Comparison of ENCODE assay signal across 8 cellular contexts in genomic region chr10:45710200-45710796, GRCh38. TPM values are rescaled to one million over a fixed set of nuclear protein-coding genes. Genes with fewer than 3 reads are reported as not detected.
DNase-seq lines count a peak whose midpoint lies in the region; ATAC-seq, FAIRE-seq and TF ChIP-seq lines count a peak whose summit lies in the region.
"Not testable (repeated sequence)": the region's sequence is repeated elsewhere in the genome, so short reads cannot be mapped to it uniquely, and the experiment has no call there.

No MANE protein-coding gene starts in this region.

- not testable (repeated sequence) for H2AFZ ChIP-seq in HepG2 (ENCODE audit: low read length)

- H3K36me3 ChIP-seq in adipocyte (ENCODE audit: control insufficient read depth, insufficient read depth, low read length, severe bottlenecking); HepG2 (replicated peaks in 1 of 2; ENCODE audit: control insufficient read depth in 1 of 2, insufficient read depth in 2 of 2, low read length in 2 of 2): not testable (repeated sequence)

- not testable (repeated sequence) for TF ChIP-seq CTCF in GM12865 (IDR thresholded peaks at IDR 0.05; ENCODE audit: insufficient read depth, low read depth, low read length, missing control alignments); HFFc6 (IDR thresholded peaks at IDR 0.05); HepG2 (CRISPR knock-in tag; IDR thresholded peaks at IDR 0.05)

- not testable (repeated sequence) for H3K27me3 ChIP-seq in adipocyte (replicated peaks; ENCODE audit: control insufficient read depth, insufficient read depth, low read length); HepG2 (ENCODE audit: control insufficient read depth in 1 of 2, insufficient read depth in 2 of 2, low read length in 2 of 2)

- 22% methylated on average over 3 of the region's 3 CpGs for WGBS in HepG2 (ENCODE audit: low lambda C conversion rate)

- POLR2A ChIA-PET in HepG2 (lab: Yijun Ruan, JAX): not testable (repeated sequence)

- peak overlapping the region; percentile 55 for H3K4me2 ChIP-seq in HepG2 (ENCODE audit: low read depth, low read length)

- H3K27ac ChIP-seq in HepG2 (ENCODE audit: extremely low read length, insufficient read depth, low read length): peak overlapping the region; percentile 68

- H3K36me3 Mint-ChIP-seq in HFFc6 (ENCODE audit: low read depth): not testable (repeated sequence)

- H3K27ac Mint-ChIP-seq in HFFc6: 0 out of 2 replicates have a peak overlapping the region, but pooled peaks have one; percentile 15
- peak overlapping the region; percentile 25 to 48 for H3K27ac Mint-ChIP-seq in stimulated activated naive CD8-positive, alpha-beta T cell treated with anti-CD3 and anti-CD28 coated beads, Interleukin-15, amount 100 ng/mL, for 72 hours

- intact Hi-C loops in HepG2 (cut with micrococcal nuclease; ENCODE audit: unreplicated experiment): not testable (repeated sequence)

- H3K9ac ChIP-seq in adipocyte (ENCODE audit: low read length): not testable (repeated sequence)
- 0 out of 2 replicates have a peak overlapping the region, but pooled peaks have one; percentile 8 for H3K9ac ChIP-seq in HepG2 (ENCODE audit: insufficient read depth, low read depth, low read length)

- not testable (repeated sequence) for H3K9me3 ChIP-seq in adipocyte (ENCODE audit: control insufficient read depth, low read length); HepG2 (ENCODE audit: low read length)

- H3K79me2 ChIP-seq in HepG2 (ENCODE audit: insufficient read depth, low read length): not testable (repeated sequence)

- TF ChIP-seq RAD21 in HepG2 (CRISPR knock-in tag; IDR thresholded peaks at IDR 0.05): not testable (repeated sequence)

- peak overlapping the region; percentile 37; the same call in 1 of the 2 replicates for H3K4me3 Mint-ChIP-seq in HFFc6
- H3K4me3 Mint-ChIP-seq in stimulated activated naive CD8-positive, alpha-beta T cell treated with anti-CD3 and anti-CD28 coated beads, Interleukin-15, amount 100 ng/mL, for 72 hours: not testable (repeated sequence)

- DNase-seq in GM12865 (ENCODE audit: low read depth) (peak; percentile 7), adipocyte (ENCODE audit: low read depth) (peak; percentile 41), HepG2 (ENCODE audit: low spot score) (peak; percentile 46)
- not testable (repeated sequence) for DNase-seq in HFFc6; stimulated activated naive CD8-positive, alpha-beta T cell treated with anti-CD3 and anti-CD28 coated beads, Interleukin-15, amount 100 ng/mL, for 72 hours

- not testable (repeated sequence) for TF ChIP-seq POLR2A in HepG2 (IDR thresholded peaks at IDR 0.05; ENCODE audit: insufficient read depth in 1 of 2, low read depth in 2 of 2, low read length in 2 of 2)

- not testable (repeated sequence) for H3K9me3 Mint-ChIP-seq in HFFc6; stimulated activated naive CD8-positive, alpha-beta T cell treated with anti-CD3 and anti-CD28 coated beads, Interleukin-15, amount 100 ng/mL, for 72 hours

- H3K4me3 ChIP-seq in GM12865 (ENCODE audit: low read depth, low read length); HepG2 (replicated peaks in 1 of 3; ENCODE audit: insufficient read depth in 1 of 3, low read depth in 2 of 3, low read length in 3 of 3): not testable (repeated sequence)
- H3K4me3 ChIP-seq in adipocyte (ENCODE audit: low read length): peak overlapping the region; percentile 52

- in situ Hi-C loops in HepG2 (cut with HindIII; ENCODE audit: extremely low pct_ligation_motif_present, low pct_unique_long_range_greater_than_20kb): not testable (repeated sequence)

- not testable (repeated sequence) for FAIRE-seq in HepG2 (lab: Jason Lieb, UNC)

- TF ChIP-seq EP300 in HepG2 (IDR thresholded peaks at IDR 0.05; ENCODE audit: low read depth in 2 of 2, low read length in 2 of 2); HepG2 (CRISPR knock-in tag; IDR thresholded peaks at IDR 0.05; ENCODE audit: borderline replicate concordance): not testable (repeated sequence)

- not testable (repeated sequence) for H3K4me1 Mint-ChIP-seq in HFFc6 (ENCODE audit: low read depth); stimulated activated naive CD8-positive, alpha-beta T cell treated with anti-CD3 and anti-CD28 coated beads, Interleukin-15, amount 100 ng/mL, for 72 hours

- ATAC-seq in GM19397 (IDR thresholded peaks at IDR 0.05; ENCODE audit: unreplicated experiment) (peak; percentile 89), HG03045 (IDR thresholded peaks at IDR 0.05; ENCODE audit: unreplicated experiment) (peak; percentile 87), HG03565 (IDR thresholded peaks at IDR 0.05; ENCODE audit: unreplicated experiment) (peak; percentile 76), HepG2 (peak; percentile 94)
- ATAC-seq in stimulated activated naive CD8-positive, alpha-beta T cell treated with anti-CD3 and anti-CD28 coated beads, Interleukin-15, amount 100 ng/mL, for 72 hours: not testable (repeated sequence)

- not testable (repeated sequence) for H4K20me1 ChIP-seq in HepG2 (ENCODE audit: insufficient read depth, low read length)

- not testable (repeated sequence) for H3K4me1 ChIP-seq in adipocyte (ENCODE audit: control insufficient read depth, insufficient read depth, low read length)
- H3K4me1 ChIP-seq in HepG2 (ENCODE audit: insufficient read depth, low read length): peaks cover 25% of the 10 kb centered on the region

- not testable (repeated sequence) for H3K27me3 Mint-ChIP-seq in HFFc6 (ENCODE audit: insufficient read depth); stimulated activated naive CD8-positive, alpha-beta T cell treated with anti-CD3 and anti-CD28 coated beads, Interleukin-15, amount 100 ng/mL, for 72 hours

- BruUV-seq in HepG2 (replicated peaks; lab: Mats Ljungman, UMichigan): not testable (repeated sequence)

- CTCF ChIA-PET in HepG2 (lab: Yijun Ruan, JAX; ENCODE audit: low intra/inter-chr PET ratio, low total read pairs): not testable (repeated sequence)

TF ChIP-seq in HepG2, 621 proteins besides CTCF, POLR2A, EP300 and RAD21 (continues in another document):
- TF ChIP-seq SOX13 (IDR thresholded peaks at IDR 0.05): not testable (repeated sequence)
- peak in 1 of 2 experiments; percentile 65; a peak in 2 of 4 replicates for TF ChIP-seq SOX13 (CRISPR knock-in tag; conservative IDR thresholded peaks at IDR 0.05 in 1 of 2, IDR thresholded peaks at IDR 0.05 in 1 of 2)
- TF ChIP-seq CEBPG (CRISPR knock-in tag; IDR thresholded peaks at IDR 0.05): peak; percentile 33; the same call in 1 of the 2 replicates

RNA-seq across cellular contexts. Expression of gene WASHC2C, which starts 16.8 kb away (rescaled TPM):
- 10 to 100 TPM; 28.3 to 44.5 (median 34.1) TPM for total RNA-seq in HFFc6 (2021; fragmentation: NEBNext Ultra II Directional; extraction: Animal tissue kit (Norgen Biotek cat#: 25700))
- 19.1 and 20.8 TPM in 2 replicates for total RNA-seq in HepG2 (2016; rRNA removed; fragmentation: Illumina TruSeq; extraction: Trizol)
- total RNA-seq in HepG2 (2016; cell fraction: cytosol; rRNA removed; fragmentation: Illumina TruSeq; extraction: Trizol; ENCODE audit: low read depth): 4.8 and 4.9 TPM in 2 replicates
- 18.7 and 21.2 TPM in 2 replicates for total RNA-seq in HepG2 (2016; cell fraction: insoluble cytoplasmic fraction; rRNA removed; fragmentation: Illumina TruSeq; extraction: Trizol)
- total RNA-seq in HepG2 (2016; cell fraction: membrane; rRNA removed; fragmentation: Illumina TruSeq; extraction: Trizol): 6.2 and 7.1 TPM in 2 replicates
- total RNA-seq in HepG2 (2016; cell fraction: nucleus; rRNA removed; fragmentation: Illumina TruSeq; extraction: Trizol): 25.9 and 29.1 TPM in 2 replicates
- polyA plus RNA-seq in HepG2 (2011; rRNA removed): 17.3 and 17.8 TPM in 2 replicates
- 7.0 and 7.1 TPM in 2 replicates for polyA plus RNA-seq in HepG2 (2011; cell fraction: cytosol; rRNA removed)
- polyA plus RNA-seq in HepG2 (2011; cell fraction: nucleus; rRNA removed): 42.7 and 47.3 TPM in 2 replicates
- 12.5 and 12.9 TPM in 2 replicates for polyA plus RNA-seq in HepG2 (2012)
- 1.4 and 1.9 TPM in 2 replicates for polyA plus RNA-seq in HepG2 (2016; cell fraction: cytosol; fragmentation: Illumina TruSeq; extraction: Trizol; ENCODE audit: low read depth)
- polyA plus RNA-seq in HepG2 (2016; cell fraction: insoluble cytoplasmic fraction; fragmentation: Illumina TruSeq; extraction: Trizol; ENCODE audit: low read depth): 15.1 and 16.3 TPM in 2 replicates
- polyA plus RNA-seq in HepG2 (2016; cell fraction: membrane; fragmentation: Illumina TruSeq; extraction: Trizol; ENCODE audit: low read depth): 3.0 and 3.8 TPM in 2 replicates
- polyA plus RNA-seq in HepG2 (2016; cell fraction: nucleus; fragmentation: Illumina TruSeq; extraction: Trizol; ENCODE audit: insufficient read depth, low read depth): 55.5 and 56.4 TPM in 2 replicates
- 8.0 and 18.3 TPM in 2 replicates for polyA minus RNA-seq in HepG2 (2011; rRNA and poly(A)+ RNA removed; ENCODE audit: low replicate concordance)
- 8.4 and 9.6 TPM in 2 replicates for polyA minus RNA-seq in HepG2 (2011; cell fraction: cytosol; rRNA and poly(A)+ RNA removed)
- 39.1 and 55.3 TPM in 2 replicates for polyA minus RNA-seq in HepG2 (2011; cell fraction: nucleus; rRNA and poly(A)+ RNA removed)

RNA-seq across cellular contexts. Expression of gene ZFAND4, which starts 37.7 kb away (rescaled TPM):
- total RNA-seq in HFFc6 (2021; fragmentation: NEBNext Ultra II Directional; extraction: Animal tissue kit (Norgen Biotek cat#: 25700)): 1 to 10 TPM; 3.9 to 4.8 (median 4.3) TPM
- total RNA-seq in HepG2 (2016; rRNA removed; fragmentation: Illumina TruSeq; extraction: Trizol): 9.2 and 9.7 TPM in 2 replicates
- 11.3 and 12.0 TPM in 2 replicates for total RNA-seq in HepG2 (2016; cell fraction: cytosol; rRNA removed; fragmentation: Illumina TruSeq; extraction: Trizol; ENCODE audit: low read depth)
- 8.9 and 9.0 TPM in 2 replicates for total RNA-seq in HepG2 (2016; cell fraction: insoluble cytoplasmic fraction; rRNA removed; fragmentation: Illumina TruSeq; extraction: Trizol)
- 11.4 and 13.4 TPM in 2 replicates for total RNA-seq in HepG2 (2016; cell fraction: membrane; rRNA removed; fragmentation: Illumina TruSeq; extraction: Trizol)
- 9.7 and 11.2 TPM in 2 replicates for total RNA-seq in HepG2 (2016; cell fraction: nucleus; rRNA removed; fragmentation: Illumina TruSeq; extraction: Trizol)
- 2.9 and 3.0 TPM in 2 replicates for polyA plus RNA-seq in HepG2 (2011; rRNA removed)
- 1.4 and 2.1 TPM in 2 replicates for polyA plus RNA-seq in HepG2 (2011; cell fraction: cytosol; rRNA removed)
- polyA plus RNA-seq in HepG2 (2011; cell fraction: nucleus; rRNA removed): 2.9 and 3.1 TPM in 2 replicates
- 3.4 and 3.8 TPM in 2 replicates for polyA plus RNA-seq in HepG2 (2012)
- polyA plus RNA-seq in HepG2 (2016; cell fraction: cytosol; fragmentation: Illumina TruSeq; extraction: Trizol; ENCODE audit: low read depth): 1.1 and 2.3 TPM in 2 replicates
- 5.2 and 5.9 TPM in 2 replicates for polyA plus RNA-seq in HepG2 (2016; cell fraction: insoluble cytoplasmic fraction; fragmentation: Illumina TruSeq; extraction: Trizol; ENCODE audit: low read depth)
- 2.8 and 3.9 TPM in 2 replicates for polyA plus RNA-seq in HepG2 (2016; cell fraction: membrane; fragmentation: Illumina TruSeq; extraction: Trizol; ENCODE audit: low read depth)
- 5.8 TPM in 2 replicates for polyA plus RNA-seq in HepG2 (2016; cell fraction: nucleus; fragmentation: Illumina TruSeq; extraction: Trizol; ENCODE audit: insufficient read depth, low read depth)
- 2.7 and 4.3 TPM in 2 replicates for polyA minus RNA-seq in HepG2 (2011; rRNA and poly(A)+ RNA removed; ENCODE audit: low replicate concordance)
- 2.9 and 4.4 TPM in 2 replicates for polyA minus RNA-seq in HepG2 (2011; cell fraction: cytosol; rRNA and poly(A)+ RNA removed)
- polyA minus RNA-seq in HepG2 (2011; cell fraction: nucleus; rRNA and poly(A)+ RNA removed): 16.7 and 17.5 TPM in 2 replicates
